Comparison of ENCODE assay signal across 8 cellular contexts in the genomic region with DNA sequence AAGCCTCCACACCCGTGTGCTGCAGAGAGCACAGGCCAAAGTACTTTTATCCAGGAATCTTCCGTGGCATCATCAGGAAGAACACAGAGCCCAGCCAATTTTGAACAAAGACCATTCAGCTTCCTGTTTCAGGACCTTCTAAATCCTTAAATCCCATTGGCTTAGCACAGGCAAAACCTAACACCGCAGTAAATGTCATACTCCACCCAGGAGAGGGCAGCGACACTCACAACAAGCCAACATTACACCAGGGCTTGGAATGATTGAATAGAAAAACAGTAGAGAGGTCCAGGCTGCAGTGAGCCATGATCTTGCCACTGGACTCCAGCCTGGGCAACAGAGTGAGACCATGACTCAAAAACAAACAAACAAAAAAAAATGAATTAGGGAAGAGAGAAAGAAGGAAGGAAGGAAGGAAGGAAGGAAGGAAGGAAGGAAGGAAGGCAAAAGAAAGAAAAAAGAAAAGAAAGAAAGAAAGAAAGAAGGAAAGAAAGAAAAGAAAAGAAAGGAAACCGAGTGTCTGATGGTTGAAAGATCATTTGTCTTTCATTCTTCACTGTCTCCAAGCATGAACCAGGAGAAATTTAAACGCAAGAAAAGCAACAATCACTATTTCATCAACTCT.
DNase-seq lines count a peak whose midpoint lies in the region; ATAC-seq and TF ChIP-seq lines count a peak whose summit lies in the region.

No MANE protein-coding gene starts in this region.

- intact Hi-C loops in left colon (cut with DNase I, micrococcal nuclease), result no loop called here

- H3K79me2 ChIP-seq in DND-41 (ENCODE audit: insufficient read depth, low read length), result no peaks in the 10 kb centered on the region

- H3K36me3 ChIP-seq in DND-41 (ENCODE audit: insufficient read depth, low read length), result no peaks in the 10 kb centered on the region

- H3K9ac ChIP-seq in DND-41 (ENCODE audit: low read depth, low read length), result no peak overlapping the region

- no peak overlapping the region for H3K4me3 ChIP-seq in DND-41 (ENCODE audit: low read depth in 1 of 2, low read length in 2 of 2)

- H3K4me2 ChIP-seq in DND-41 (ENCODE audit: insufficient read depth, low read length), result no peak overlapping the region

- DNase-seq in DND-41 (peak; percentile 4), RKO (ENCODE audit: low spot score) (peak; percentile 36), left colon (peak in 1 of 2 donors; percentile 5), NCI-H146 treated with DMSO at 0.1 percent for 48 hours (lab: John Stamatoyannopoulos, UW; ENCODE audit: unreplicated experiment) (no peak)

- TF ChIP-seq CTCF in DND-41 (IDR thresholded peaks at IDR 0.05; ENCODE audit: borderline replicate concordance, extremely low read depth, low read length, poor library complexity, severe bottlenecking), result peak; percentile 32

- H3K27me3 ChIP-seq in DND-41 (ENCODE audit: insufficient read depth, low read length, poor library complexity), result no peaks in the 10 kb centered on the region

- no peaks in the 10 kb centered on the region for H3K9me3 ChIP-seq in DND-41 (ENCODE audit: insufficient read depth, low read length, severe bottlenecking)

- H3K4me1 ChIP-seq in DND-41 (ENCODE audit: insufficient read depth, low read length), result no peaks in the 10 kb centered on the region

- H3K27ac ChIP-seq in DND-41 (ENCODE audit: low read length), result no peak overlapping the region

- ATAC-seq in DND-41 (ENCODE audit: insufficient read depth, low read depth) (peak; percentile 58; the same call in 2 of the 3 replicates), HG02623 (IDR thresholded peaks at IDR 0.05; ENCODE audit: unreplicated experiment) (peak; percentile 44), left colon (peak; percentile 83), GM21526 (IDR thresholded peaks at IDR 0.05; ENCODE audit: low FRiP score, unreplicated experiment) (no peak), HG02642 (IDR thresholded peaks at IDR 0.05; ENCODE audit: poor library complexity, unreplicated experiment) (no peak)
- no peak for ATAC-seq in activated CD4-positive, CD25-positive, alpha-beta regulatory T cell treated with anti-CD3 and anti-CD28 coated beads, Interleukin-2, amount 50 U/mL, for 24 hours

- no peak overlapping the region for H2AFZ ChIP-seq in DND-41 (ENCODE audit: low read depth, low read length)

- no peaks in the 10 kb centered on the region for H4K20me1 ChIP-seq in DND-41 (ENCODE audit: insufficient read depth, low read length)

Comparison
In these comparisons a context has a peak if more than half of its experiments do, and no peak if none do; other contexts are left out.
1. ATAC-seq: peak in DND-41 (single experiment), HG02623 (single experiment) and left colon (single experiment); none in activated CD4-positive, CD25-positive, alpha-beta regulatory T cell treated with anti-CD3 and anti-CD28 coated beads, Interleukin-2, amount 50 U/mL, for 24 hours (0 of 2), GM21526 (single experiment) and HG02642 (single experiment).